22 cellular contexts compared by ENCODE assay signal in the genomic region with DNA sequence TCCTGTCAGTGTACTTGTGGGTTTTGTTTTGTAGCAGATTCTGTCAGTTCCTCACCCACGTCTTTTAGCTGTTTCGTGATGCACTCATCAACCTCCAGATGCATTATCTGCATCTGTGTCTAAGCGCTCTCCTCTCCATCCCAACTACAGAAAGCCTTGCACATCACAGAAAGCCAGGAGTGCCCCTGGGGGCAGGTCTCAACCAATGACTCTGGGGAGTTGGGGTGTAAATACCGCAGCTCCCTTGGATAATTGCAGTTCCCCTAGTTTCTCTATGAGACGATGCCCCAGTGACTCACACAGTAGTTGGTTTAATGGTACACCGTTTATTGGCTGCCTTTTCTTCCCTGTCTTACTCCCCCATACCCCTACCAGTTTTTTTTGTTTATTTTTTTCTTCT.
DNase-seq lines count a peak whose midpoint lies in the region; ATAC-seq, FAIRE-seq and TF ChIP-seq lines count a peak whose summit lies in the region.
"Had no signal": no experiment of that assay in that cellular context is flagged by ENCODE, and none has a peak within 500 bp of the region (broad histone marks: within the 10 kb centered on the region; RNA-seq: fewer than 3 reads in every experiment).

No MANE protein-coding gene starts in this region.

- no peak for TF ChIP-seq EP300 in GM12878 (IDR thresholded peaks at IDR 0.05; ENCODE audit: borderline replicate concordance in 1 of 2, control insufficient read depth in 1 of 2, low read depth in 2 of 2, low read length in 2 of 2)

- no peaks in the 10 kb centered on the region for H3K36me3 ChIP-seq in GM12878 (ENCODE audit: control insufficient read depth in 2 of 2, insufficient read depth in 2 of 2, low read length in 1 of 2)
- H3K36me3 ChIP-seq: ascending aorta, esophagus squamous epithelium, sigmoid colon had no signal

- no peak overlapping the region for H2AFZ ChIP-seq in GM12878 (ENCODE audit: control insufficient read depth, low read depth, low read length)

- no peak overlapping the region for H3K27ac ChIP-seq in GM12878 (ENCODE audit: control insufficient read depth, insufficient read depth)
- H3K27ac ChIP-seq: ascending aorta, C4-2B, esophagus squamous epithelium had no signal

- SMC1A ChIA-PET in GM12878 (lab: Charles Lee; ENCODE audit: uncharacterized antibody, unreplicated experiment), result no interaction called here

- no peaks in the 10 kb centered on the region; a peak in 1 of 4 replicates for H3K27me3 ChIP-seq in GM12878 (replicated peaks in 1 of 2; ENCODE audit: control insufficient read depth in 2 of 2, insufficient read depth in 2 of 2, low read length in 1 of 2)
- H3K27me3 ChIP-seq: ascending aorta, esophagus squamous epithelium, sigmoid colon had no signal

- H3K9ac ChIP-seq in GM12878 (ENCODE audit: control insufficient read depth, insufficient read depth, low read length), result no peak overlapping the region

- H3K36me3 Mint-ChIP-seq in activated CD4-positive, alpha-beta T cell treated with anti-CD3 and anti-CD28 coated beads, Interleukin-2, amount 10 ng/mL, durations not matched to agents 7 days and 5 days (ENCODE audit: low read depth), result no peaks in the 10 kb centered on the region
- H3K36me3 Mint-ChIP-seq in nephron progenitor cell (ENCODE audit: low read depth), result peaks cover 37% of the 10 kb centered on the region
- H3K36me3 Mint-ChIP-seq: stimulated activated effector memory CD8-positive, alpha-beta T cell treated with anti-CD3 and anti-CD28 coated beads, Interleukin-12 subunit alpha, Interleukin-12 subunit beta, amount 100 ng/mL, for 72 hours; T-cell had no signal

- H3K4me1 ChIP-seq in GM12878 (ENCODE audit: control insufficient read depth, insufficient read depth, low read length), result no peaks in the 10 kb centered on the region

- in situ Hi-C loops in GM12878 (cut with MboI), result no loop called here

- TF ChIP-seq POLR2A in GM12878 (IDR thresholded peaks at IDR 0.05; ENCODE audit: low read depth, low read length), result no peak

- BruUV-seq in GM12878 (replicated peaks; lab: Mats Ljungman, UMichigan), result no TSS peak

- CTCF ChIA-PET in activated CD4-positive, alpha-beta T cell treated with anti-CD3 and anti-CD28 coated beads, Interleukin-2, amount 10 ng/mL, durations not matched to agents 7 days and 5 days (lab: Charles Lee), result no interaction called here
- CTCF ChIA-PET in GM12878 (lab: Yijun Ruan, JAX), result no interaction called here

- H4K20me1 ChIP-seq in GM12878 (ENCODE audit: control insufficient read depth, insufficient read depth), result no peaks in the 10 kb centered on the region

- no peak overlapping the region for H3K4me2 ChIP-seq in GM12878 (ENCODE audit: control insufficient read depth, insufficient read depth)

- DNase-seq in activated CD4-positive, alpha-beta T cell treated with anti-CD3 and anti-CD28 coated beads for 48 hours, result peak; percentile 9
- DNase-seq in activated CD4-positive, alpha-beta T cell treated with anti-CD3 and anti-CD28 coated beads, Interleukin-2, amount 10 ng/mL, durations not matched to agents 7 days and 5 days, result no peak
- DNase-seq in M059J (ENCODE audit: low read depth) (peak; percentile 93), GM12878 (ENCODE audit: low read depth, low spot score) (no peak), nephron progenitor cell (no peak), iPS-NIHi7 (ENCODE audit: extremely low spot score) (no peak), GDM1 (lab: John Stamatoyannopoulos, UW) (no peak), 8988T (no peak)
- DNase-seq: activated CD4-positive, alpha-beta T cell treated with anti-CD3 and anti-CD28 coated beads, Interleukin-2, amount 50 U/mL, for 4 hours; activated naive CD4-positive, alpha-beta T cell treated with anti-CD3 and anti-CD28 coated beads for 36 hours; esophagus squamous epithelium; Karpas-422; left colon; posterior cingulate gyrus; SIG-M5; sigmoid colon; T-cell had no signal

- no peaks in the 10 kb centered on the region for H3K9me3 Mint-ChIP-seq in activated CD4-positive, alpha-beta T cell treated with anti-CD3 and anti-CD28 coated beads, Interleukin-2, amount 10 ng/mL, durations not matched to agents 7 days and 5 days
- H3K9me3 Mint-ChIP-seq in nephron progenitor cell, result peaks cover 10% of the 10 kb centered on the region
- H3K9me3 Mint-ChIP-seq: activated naive CD4-positive, alpha-beta T cell treated with anti-CD3 and anti-CD28 coated beads for 36 hours; stimulated activated effector memory CD8-positive, alpha-beta T cell treated with anti-CD3 and anti-CD28 coated beads, Interleukin-12 subunit alpha, Interleukin-12 subunit beta, amount 100 ng/mL, for 72 hours; T-cell had no signal

- H3K27ac Mint-ChIP-seq in activated CD4-positive, alpha-beta T cell treated with anti-CD3 and anti-CD28 coated beads, Interleukin-2, amount 10 ng/mL, durations not matched to agents 7 days and 5 days, result no peak overlapping the region
- peak overlapping the region; percentile 96 for H3K27ac Mint-ChIP-seq in nephron progenitor cell
- H3K27ac Mint-ChIP-seq: activated naive CD4-positive, alpha-beta T cell treated with anti-CD3 and anti-CD28 coated beads for 36 hours; stimulated activated effector memory CD8-positive, alpha-beta T cell treated with anti-CD3 and anti-CD28 coated beads, Interleukin-12 subunit alpha, Interleukin-12 subunit beta, amount 100 ng/mL, for 72 hours; T-cell had no signal

- no peak overlapping the region for H3K4me3 ChIP-seq in GM12878
- H3K4me3 ChIP-seq: ascending aorta, esophagus squamous epithelium, sigmoid colon had no signal

- peaks cover 3% of the 10 kb centered on the region for H3K27me3 Mint-ChIP-seq in activated CD4-positive, alpha-beta T cell treated with anti-CD3 and anti-CD28 coated beads, Interleukin-2, amount 10 ng/mL, durations not matched to agents 7 days and 5 days
- H3K27me3 Mint-ChIP-seq in nephron progenitor cell (ENCODE audit: low read depth, poor library complexity), result no peaks in the 10 kb centered on the region

- no peak for FAIRE-seq in GM12878 (lab: Jason Lieb, UNC)
- FAIRE-seq: GM12892, H54 had no signal

- peak; percentile 58 for ATAC-seq in GM12878
- ATAC-seq: left colon; stimulated activated effector memory CD8-positive, alpha-beta T cell treated with anti-CD3 and anti-CD28 coated beads, Interleukin-12 subunit alpha, Interleukin-12 subunit beta, amount 100 ng/mL, for 72 hours; T-cell had no signal

- no peak for TF ChIP-seq RAD21 in GM12878 (IDR thresholded peaks at IDR 0.05; ENCODE audit: insufficient read depth, low read depth, low read length)

- no peaks in the 10 kb centered on the region for H3K9me3 ChIP-seq in GM12878 (replicated peaks; ENCODE audit: control insufficient read depth, insufficient read depth, low read length)
- H3K9me3 ChIP-seq: ascending aorta, esophagus squamous epithelium, sigmoid colon had no signal

- no peaks in the 10 kb centered on the region for H3K79me2 ChIP-seq in GM12878 (ENCODE audit: control insufficient read depth, insufficient read depth, low read length)

- H3K4me3 Mint-ChIP-seq in activated CD4-positive, alpha-beta T cell treated with anti-CD3 and anti-CD28 coated beads, Interleukin-2, amount 10 ng/mL, durations not matched to agents 7 days and 5 days, result no peak overlapping the region
- peak overlapping the region; percentile 61 for H3K4me3 Mint-ChIP-seq in nephron progenitor cell
- H3K4me3 Mint-ChIP-seq: activated naive CD4-positive, alpha-beta T cell treated with anti-CD3 and anti-CD28 coated beads for 36 hours; stimulated activated effector memory CD8-positive, alpha-beta T cell treated with anti-CD3 and anti-CD28 coated beads, Interleukin-12 subunit alpha, Interleukin-12 subunit beta, amount 100 ng/mL, for 72 hours; T-cell had no signal

- RAD21 ChIA-PET in GM12878 (lab: Charles Lee; ENCODE audit: unreplicated experiment), result no interaction called here

- H3K4me1 Mint-ChIP-seq in activated CD4-positive, alpha-beta T cell treated with anti-CD3 and anti-CD28 coated beads, Interleukin-2, amount 10 ng/mL, durations not matched to agents 7 days and 5 days, result no peaks in the 10 kb centered on the region
- peaks cover 86% of the 10 kb centered on the region for H3K4me1 Mint-ChIP-seq in nephron progenitor cell
- H3K4me1 Mint-ChIP-seq: stimulated activated effector memory CD8-positive, alpha-beta T cell treated with anti-CD3 and anti-CD28 coated beads, Interleukin-12 subunit alpha, Interleukin-12 subunit beta, amount 100 ng/mL, for 72 hours; T-cell had no signal

- POLR2A ChIA-PET in activated CD4-positive, alpha-beta T cell treated with anti-CD3 and anti-CD28 coated beads, Interleukin-2, amount 10 ng/mL, durations not matched to agents 7 days and 5 days (lab: Charles Lee), result no interaction called here
- POLR2A ChIA-PET in GM12878 (lab: Charles Lee), result no interaction called here

- TF ChIP-seq CTCF in GM12878 (IDR thresholded peaks at IDR 0.05 in 2 of 3, conservative IDR thresholded peaks at IDR 0.05 in 1 of 3; ENCODE audit: control insufficient read depth in 2 of 3, extremely low read depth in 1 of 3, insufficient read depth in 1 of 3, low read depth in 3 of 3, low read length in 3 of 3) (no peak), nephron progenitor cell (IDR thresholded peaks at IDR 0.05) (no peak)

- intact Hi-C loops in GM12878 (cut with micrococcal nuclease; ENCODE audit: unreplicated experiment), result no loop called here

- WGBS in GM12878 (ENCODE audit: insufficient coverage, insufficient replicate concordance, low lambda C conversion rate, missing lambda C conversion rate), result 18% methylated on average over 6 of the region's 6 CpGs

TF ChIP-seq in GM12878, 131 proteins besides CTCF, POLR2A, EP300 and RAD21 (continues in another document):
- TF ChIP-seq, protein P1, sequence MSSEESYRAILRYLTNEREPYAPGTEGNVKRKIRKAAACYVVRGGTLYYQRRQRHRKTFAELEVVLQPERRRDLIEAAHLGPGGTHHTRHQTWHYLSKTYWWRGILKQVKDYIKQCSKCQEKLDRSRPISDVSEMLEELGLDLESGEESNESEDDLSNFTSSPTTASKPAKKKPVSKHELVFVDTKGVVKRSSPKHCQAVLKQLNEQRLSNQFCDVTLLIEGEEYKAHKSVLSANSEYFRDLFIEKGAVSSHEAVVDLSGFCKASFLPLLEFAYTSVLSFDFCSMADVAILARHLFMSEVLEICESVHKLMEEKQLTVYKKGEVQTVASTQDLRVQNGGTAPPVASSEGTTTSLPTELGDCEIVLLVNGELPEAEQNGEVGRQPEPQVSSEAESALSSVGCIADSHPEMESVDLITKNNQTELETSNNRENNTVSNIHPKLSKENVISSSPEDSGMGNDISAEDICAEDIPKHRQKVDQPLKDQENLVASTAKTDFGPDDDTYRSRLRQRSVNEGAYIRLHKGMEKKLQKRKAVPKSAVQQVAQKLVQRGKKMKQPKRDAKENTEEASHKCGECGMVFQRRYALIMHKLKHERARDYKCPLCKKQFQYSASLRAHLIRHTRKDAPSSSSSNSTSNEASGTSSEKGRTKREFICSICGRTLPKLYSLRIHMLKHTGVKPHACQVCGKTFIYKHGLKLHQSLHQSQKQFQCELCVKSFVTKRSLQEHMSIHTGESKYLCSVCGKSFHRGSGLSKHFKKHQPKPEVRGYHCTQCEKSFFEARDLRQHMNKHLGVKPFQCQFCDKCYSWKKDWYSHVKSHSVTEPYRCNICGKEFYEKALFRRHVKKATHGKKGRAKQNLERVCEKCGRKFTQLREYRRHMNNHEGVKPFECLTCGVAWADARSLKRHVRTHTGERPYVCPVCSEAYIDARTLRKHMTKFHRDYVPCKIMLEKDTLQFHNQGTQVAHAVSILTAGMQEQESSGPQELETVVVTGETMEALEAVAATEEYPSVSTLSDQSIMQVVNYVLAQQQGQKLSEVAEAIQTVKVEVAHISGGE (CRISPR knock-in tag; IDR thresholded peaks at IDR 0.05), result no peak

Comparison
In these comparisons a context has a peak if more than half of its experiments do, and no peak if none do; other contexts are left out.
1. DNase-seq: peak in activated CD4-positive, alpha-beta T cell treated with anti-CD3 and anti-CD28 coated beads for 48 hours (single experiment) and M059J (single experiment); none in activated CD4-positive, alpha-beta T cell treated with anti-CD3 and anti-CD28 coated beads, Interleukin-2, amount 10 ng/mL, durations not matched to agents 7 days and 5 days (single experiment), GM12878 (single experiment), nephron progenitor cell (single experiment), iPS-NIHi7 (single experiment), GDM1 (single experiment) and 8988T (single experiment).